ENCODE assay signal across 8 cellular contexts in genomic region chr11:1308745-1309497, GRCh38. TPM values are rescaled to one million over a fixed set of nuclear protein-coding genes. Genes with fewer than 3 reads are reported as not detected.
DNase-seq lines count a peak whose midpoint lies in the region; ATAC-seq and TF ChIP-seq lines count a peak whose summit lies in the region.

No MANE protein-coding gene starts in this region.

- H3K27me3 Mint-ChIP-seq in activated T-cell treated with anti-CD3 and anti-CD28 coated beads, Interleukin-2, amount 50 U/mL, for 24 hours = no peaks in the 10 kb centered on the region
- H3K27me3 Mint-ChIP-seq in T-helper 17 cell = no peaks in the 10 kb centered on the region

- no CpG with 5 or more reads among the region's 58 CpGs for WGBS in trophoblast cell (ENCODE audit: extremely low coverage, insufficient coverage, insufficient read length)

- H3K36me3 Mint-ChIP-seq in activated T-cell treated with anti-CD3 and anti-CD28 coated beads, Interleukin-2, amount 50 U/mL, for 24 hours (ENCODE audit: low read depth) = peaks cover 43% of the 10 kb centered on the region
- H3K36me3 Mint-ChIP-seq in T-helper 17 cell (ENCODE audit: low read depth) = no peaks in the 10 kb centered on the region

- H2BK120ac ChIP-seq in trophoblast cell (ENCODE audit: insufficient read depth, low read length, poor library complexity) = peak overlapping the region; percentile 86

- ATAC-seq in HG02943 (IDR thresholded peaks at IDR 0.05; ENCODE audit: low read depth, unreplicated experiment) (peak; percentile 39), T-helper 17 cell (peak; percentile 43)

- peak overlapping the region; percentile 77 for H3K4me3 Mint-ChIP-seq in activated T-cell treated with anti-CD3 and anti-CD28 coated beads, Interleukin-2, amount 50 U/mL, for 24 hours
- H3K4me3 Mint-ChIP-seq in T-helper 17 cell = peak overlapping the region; percentile 85

- H3K79me2 ChIP-seq in trophoblast cell (ENCODE audit: control insufficient read depth, insufficient read depth, low read length, poor library complexity) = peaks cover 21% of the 10 kb centered on the region

- no peak overlapping the region for H3K23ac ChIP-seq in trophoblast cell (ENCODE audit: low read length)

- H4K91ac ChIP-seq in trophoblast cell (ENCODE audit: low read depth, low read length) = peak overlapping the region; percentile 93

- peak overlapping the region; percentile 87 for H4K12ac ChIP-seq in trophoblast cell (ENCODE audit: low read depth, low read length)

- peak overlapping the region; percentile 97 for H3K4ac ChIP-seq in trophoblast cell (ENCODE audit: low read depth, low read length)

- peaks cover 12% of the 10 kb centered on the region for H3K79me1 ChIP-seq in trophoblast cell (ENCODE audit: low read length)

- peak overlapping the region; percentile 96 for H4K8ac ChIP-seq in trophoblast cell (ENCODE audit: low read depth, low read length)

- H3K4me1 ChIP-seq in trophoblast cell (ENCODE audit: control insufficient read depth in 1 of 2, insufficient read depth in 2 of 2, low read length in 2 of 2) = peaks cover 10 to 18% of the 10 kb centered on the region in 2 experiments

- no peak for TF ChIP-seq CTCF in fibroblast of the aortic adventitia (IDR thresholded peaks at IDR 0.05; ENCODE audit: insufficient read depth, low read length)
- no peak for TF ChIP-seq CTCF in GM20000 (IDR thresholded peaks at IDR 0.05; ENCODE audit: extremely low read depth, missing control alignments)

- no peaks in the 10 kb centered on the region for H3K27me3 ChIP-seq in trophoblast cell (ENCODE audit: insufficient read depth, low read length)

- H3K4me1 Mint-ChIP-seq in activated T-cell treated with anti-CD3 and anti-CD28 coated beads, Interleukin-2, amount 50 U/mL, for 24 hours (ENCODE audit: low read depth) = peaks cover 59% of the 10 kb centered on the region
- peaks cover 35% of the 10 kb centered on the region for H3K4me1 Mint-ChIP-seq in T-helper 17 cell

- H3K9me3 ChIP-seq in T-helper 17 cell (ENCODE audit: control insufficient read depth, low read length, poor library complexity, severe bottlenecking) (no peaks in the 10 kb centered on the region), trophoblast cell (ENCODE audit: insufficient read depth, low read depth, low read length) (peaks cover 1% of the 10 kb centered on the region)

- H3K14ac ChIP-seq in trophoblast cell (ENCODE audit: low read length) = peak overlapping the region; percentile 96

- peak overlapping the region; percentile 64 for H3K27ac Mint-ChIP-seq in activated T-cell treated with anti-CD3 and anti-CD28 coated beads, Interleukin-2, amount 50 U/mL, for 24 hours
- peak overlapping the region; percentile 39 for H3K27ac Mint-ChIP-seq in T-helper 17 cell

- no peak overlapping the region for H2BK12ac ChIP-seq in trophoblast cell (ENCODE audit: low read length)

- no peak overlapping the region for H3K27ac ChIP-seq in trophoblast cell (ENCODE audit: low read depth, low read length)

- H3K9me3 Mint-ChIP-seq in activated T-cell treated with anti-CD3 and anti-CD28 coated beads, Interleukin-2, amount 50 U/mL, for 24 hours = peaks cover 2% of the 10 kb centered on the region

- no peak for DNase-seq in activated T-cell treated with anti-CD3 and anti-CD28 coated beads, Interleukin-2, amount 50 U/mL, for 24 hours
- no peak for DNase-seq in activated T-cell treated with anti-CD3 and anti-CD28 coated beads for 4 hours
- DNase-seq in T-helper 17 cell = no peak
- peak; percentile 7 for DNase-seq in fibroblast of the aortic adventitia (ENCODE audit: low read depth)
- DNase-seq in trophoblast cell = no peak
- no peak for DNase-seq in GM20000 (ENCODE audit: low spot score)
- no peak for DNase-seq in NCI-H187 (lab: John Stamatoyannopoulos, UW)

- H3K36me3 ChIP-seq in trophoblast cell (ENCODE audit: control insufficient read depth in 1 of 2, insufficient read depth in 2 of 2, low read length in 2 of 2) = peaks cover 16 to 20% of the 10 kb centered on the region in 2 experiments

- H2BK5ac ChIP-seq in trophoblast cell (ENCODE audit: low read depth, low read length, poor library complexity) = peak overlapping the region; percentile 85

- H2AFZ ChIP-seq in trophoblast cell (ENCODE audit: insufficient read depth, low read length, poor library complexity) = peak overlapping the region; percentile 99

- H3K18ac ChIP-seq in trophoblast cell (ENCODE audit: low read length) = peak overlapping the region; percentile 99

- peak overlapping the region; percentile 74 for H3K4me3 ChIP-seq in fibroblast of the aortic adventitia (ENCODE audit: low read depth, low read length)
- peak overlapping the region; percentile 100 for H3K4me3 ChIP-seq in trophoblast cell (ENCODE audit: low read depth, low read length)

- H3K9ac ChIP-seq in trophoblast cell (ENCODE audit: low read length) = peak overlapping the region; percentile 87

- H2AK5ac ChIP-seq in trophoblast cell (ENCODE audit: low read length) = peak overlapping the region; percentile 71

- peak overlapping the region; percentile 95 for H3K4me2 ChIP-seq in trophoblast cell (ENCODE audit: low read length)

RNA-seq across cellular contexts. Expression of gene TOLLIP, which starts 0.5 kb away (rescaled TPM):
- 10 to 100 TPM; 40.2 to 56.3 TPM for total RNA-seq in T-helper 17 cell
- 18.3 and 25.4 TPM in 2 replicates for total RNA-seq in fibroblast of the aortic adventitia (ENCODE audit: low replicate concordance)
- polyA plus RNA-seq in trophoblast cell (2013) = 31.6 and 33.1 TPM in 2 replicates
